Comparison of ENCODE assay signal across 8 cellular contexts in the genomic region with DNA sequence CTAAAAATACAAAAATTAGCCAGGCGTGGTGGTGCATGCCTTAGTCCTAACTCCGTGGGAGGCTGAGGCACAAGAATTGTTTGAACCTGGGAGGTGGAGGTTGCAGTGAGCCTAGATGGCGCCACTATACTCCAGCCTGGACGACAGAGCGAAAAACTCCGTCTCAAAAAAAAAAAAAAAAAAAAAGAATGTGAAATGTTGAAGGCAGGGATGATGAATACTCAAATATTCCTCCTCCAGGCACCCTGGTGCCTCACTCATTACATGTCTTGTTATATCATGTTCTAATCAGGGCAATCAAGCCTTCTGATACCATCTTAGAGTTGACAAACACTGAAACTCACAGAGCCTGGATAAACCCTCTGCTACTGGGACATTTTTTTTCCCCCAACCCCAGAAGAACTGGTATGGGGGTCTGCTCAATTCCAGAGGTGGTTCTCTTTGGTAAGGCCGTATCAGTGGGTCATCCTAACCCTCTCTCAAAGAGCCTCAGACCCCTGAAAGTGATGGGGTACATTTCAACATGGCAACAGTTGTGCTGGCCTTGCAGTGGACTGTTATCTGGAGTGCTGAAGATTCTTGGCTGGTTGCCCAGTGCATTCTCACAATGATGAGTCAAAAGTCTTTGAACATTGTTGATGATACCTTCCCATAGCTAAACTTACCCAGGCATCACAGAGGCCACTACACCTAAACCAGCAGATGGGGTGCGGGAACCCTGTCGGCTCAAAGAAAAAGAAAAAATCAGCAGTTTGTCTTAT.
DNase-seq lines count a peak whose midpoint lies in the region; ATAC-seq lines count a peak whose summit lies in the region.

No MANE protein-coding gene starts in this region.

- peaks cover 38% of the 10 kb centered on the region for H3K4me1 Mint-ChIP-seq in activated naive CD8-positive, alpha-beta T cell treated with anti-CD3 and anti-CD28 coated beads, Interleukin-2, amount 50 U/mL, for 24 hours

- H3K36me3 Mint-ChIP-seq in activated naive CD8-positive, alpha-beta T cell treated with anti-CD3 and anti-CD28 coated beads, Interleukin-2, amount 50 U/mL, for 24 hours (ENCODE audit: low read depth) = peaks cover 3% of the 10 kb centered on the region

- DNase-seq in ELR (ENCODE audit: low read depth) (peak; percentile 83), HCEC 1CT (peak; percentile 48), OCI-M1 (lab: John Stamatoyannopoulos, UW) (peak; percentile 58), GM19238 (ENCODE audit: insufficient read length, low spot score) (no peak), SHP77 treated with DMSO at 0.1 percent for 48 hours (lab: John Stamatoyannopoulos, UW) (no peak), NCI-H2081 (lab: John Stamatoyannopoulos, UW) (no peak)
- DNase-seq in activated naive CD8-positive, alpha-beta T cell treated with anti-CD3 and anti-CD28 coated beads, Interleukin-2, amount 50 U/mL, for 24 hours = peak; percentile 40
- peak; percentile 45 to 53 for DNase-seq in stimulated activated CD4-positive, alpha-beta T cell treated with anti-CD3 and anti-CD28 coated beads, Interleukin-15, amount 100 ng/mL, for 48 hours (ENCODE audit: low read depth in 2 of 2)

- ATAC-seq in activated naive CD8-positive, alpha-beta T cell treated with anti-CD3 and anti-CD28 coated beads, Interleukin-2, amount 50 U/mL, for 24 hours = peak; percentile 42

- peak overlapping the region; percentile 78 for H3K27ac Mint-ChIP-seq in activated naive CD8-positive, alpha-beta T cell treated with anti-CD3 and anti-CD28 coated beads, Interleukin-2, amount 50 U/mL, for 24 hours

- no peaks in the 10 kb centered on the region for H3K9me3 Mint-ChIP-seq in activated naive CD8-positive, alpha-beta T cell treated with anti-CD3 and anti-CD28 coated beads, Interleukin-2, amount 50 U/mL, for 24 hours

- no peak overlapping the region for H3K4me3 Mint-ChIP-seq in activated naive CD8-positive, alpha-beta T cell treated with anti-CD3 and anti-CD28 coated beads, Interleukin-2, amount 50 U/mL, for 24 hours

- H3K27me3 Mint-ChIP-seq in activated naive CD8-positive, alpha-beta T cell treated with anti-CD3 and anti-CD28 coated beads, Interleukin-2, amount 50 U/mL, for 24 hours = no peaks in the 10 kb centered on the region

Comparison
In these comparisons a context has a peak if more than half of its experiments do, and no peak if none do; other contexts are left out.
1. DNase-seq: peak in ELR (single experiment), HCEC 1CT (single experiment), OCI-M1 (single experiment), activated naive CD8-positive, alpha-beta T cell treated with anti-CD3 and anti-CD28 coated beads, Interleukin-2, amount 50 U/mL, for 24 hours (single experiment) and stimulated activated CD4-positive, alpha-beta T cell treated with anti-CD3 and anti-CD28 coated beads, Interleukin-15, amount 100 ng/mL, for 48 hours (2 of 2); none in GM19238 (single experiment), SHP77 treated with DMSO at 0.1 percent for 48 hours (single experiment) and NCI-H2081 (0 of 2).